In genomic region chr16:14193316-14193871, GRCh38 we compare ENCODE assay signal across 8 cellular contexts.
DNase-seq lines count a peak whose midpoint lies in the region; ATAC-seq, FAIRE-seq and TF ChIP-seq lines count a peak whose summit lies in the region.
"Had no signal": no experiment of that assay in that cellular context is flagged by ENCODE, and none has a peak within 500 bp of the region (broad histone marks: within the 10 kb centered on the region; RNA-seq: fewer than 3 reads in every experiment).

No MANE protein-coding gene starts in this region.

- no peaks in the 10 kb centered on the region for H3K9me3 Mint-ChIP-seq in naive thymus-derived CD8-positive, alpha-beta T cell

- H3K27ac Mint-ChIP-seq in naive thymus-derived CD8-positive, alpha-beta T cell: peak overlapping the region; percentile 83 to 96 (median 92)

- no peaks in the 10 kb centered on the region for H3K79me2 ChIP-seq in OCI-LY3 (ENCODE audit: low read length)

- DNase-seq in GM19239 (ENCODE audit: insufficient read length, low spot score) (peak; percentile 44), right lobe of liver (no peak), NCI-H1436 (lab: John Stamatoyannopoulos, UW) (no peak), posterior cingulate gyrus (no peak)
- DNase-seq in naive thymus-derived CD8-positive, alpha-beta T cell: peak in 6 of 10 donors; percentile 4 to 37 (median 8)

- peaks cover 12 to 55% (median 46%) of the 10 kb centered on the region in 4 donors for H3K4me1 Mint-ChIP-seq in naive thymus-derived CD8-positive, alpha-beta T cell

- TF ChIP-seq POLR2A in right lobe of liver (IDR thresholded peaks at IDR 0.05): no peak

- H3K27ac ChIP-seq in OCI-LY3 (ENCODE audit: low read length) (peak overlapping the region; percentile 68), right lobe of liver (no peak overlapping the region)

- H2AFZ ChIP-seq in OCI-LY3 (ENCODE audit: low read depth, low read length): peak overlapping the region; percentile 88

- POLR2A ChIA-PET in naive thymus-derived CD8-positive, alpha-beta T cell (lab: Charles Lee): no interaction called here

- H3K4me3 ChIP-seq in OCI-LY3 (ENCODE audit: low read length) (peak overlapping the region; percentile 72), right lobe of liver (no peak overlapping the region)

- TF ChIP-seq CTCF in OCI-LY3 (IDR thresholded peaks at IDR 0.05; ENCODE audit: low read depth, low read length): no peak
- TF ChIP-seq CTCF in right lobe of liver (IDR thresholded peaks at IDR 0.05): no peak

- H3K4me2 ChIP-seq in OCI-LY3 (ENCODE audit: low read length): peak overlapping the region; percentile 95

- H3K9ac ChIP-seq in OCI-LY3 (ENCODE audit: low read length): peak overlapping the region; percentile 65

- peaks cover 2% of the 10 kb centered on the region for H3K36me3 ChIP-seq in OCI-LY3 (replicated peaks; ENCODE audit: low read depth, low read length)
- no peaks in the 10 kb centered on the region for H3K36me3 ChIP-seq in right lobe of liver

- H3K4me1 ChIP-seq in OCI-LY3 (ENCODE audit: low read length) (peaks cover 40% of the 10 kb centered on the region), right lobe of liver (no peaks in the 10 kb centered on the region)

- 79% methylated on average over 6 of the region's 6 CpGs for WGBS in right lobe of liver (ENCODE audit: insufficient coverage, low coverage, low lambda C conversion rate, missing lambda C conversion rate)

- H3K27me3 Mint-ChIP-seq in naive thymus-derived CD8-positive, alpha-beta T cell: no peaks in the 10 kb centered on the region

- no peaks in the 10 kb centered on the region for H4K20me1 ChIP-seq in OCI-LY3 (ENCODE audit: insufficient read depth, low read length)

- intact Hi-C loops in right lobe of liver (cut with DNase I): no loop called here
- intact Hi-C loops in posterior cingulate gyrus (cut with DNase I): no loop called here

- H3K4me3 Mint-ChIP-seq in naive thymus-derived CD8-positive, alpha-beta T cell: peak overlapping the region; percentile 63 to 90 (median 75)

- ATAC-seq in HG03045 (IDR thresholded peaks at IDR 0.05; ENCODE audit: unreplicated experiment) (peak; percentile 87), right lobe of liver (no peak)
- ATAC-seq in naive thymus-derived CD8-positive, alpha-beta T cell: peak; percentile 73 to 82

- no peaks in the 10 kb centered on the region for H3K9me3 ChIP-seq in OCI-LY3 (ENCODE audit: insufficient read depth, low read length)
- no peaks in the 10 kb centered on the region for H3K9me3 ChIP-seq in right lobe of liver

- FAIRE-seq in GM19239 (lab: Jason Lieb, UNC): peak; percentile 90
- FAIRE-seq: endometrium had no signal

- peaks cover 0 to under 1% (median 0%) of the 10 kb centered on the region in 3 donors for H3K36me3 Mint-ChIP-seq in naive thymus-derived CD8-positive, alpha-beta T cell

- H3K27me3 ChIP-seq in OCI-LY3 (ENCODE audit: low read depth, low read length) (no peaks in the 10 kb centered on the region), right lobe of liver (no peaks in the 10 kb centered on the region)

Comparison
In these comparisons a context has a peak if more than half of its experiments do, and no peak if none do; other contexts are left out.
1. DNase-seq: peak in GM19239 (single experiment) and naive thymus-derived CD8-positive, alpha-beta T cell (6 of 10); none in right lobe of liver (0 of 3), NCI-H1436 (single experiment) and posterior cingulate gyrus (0 of 10).
2. ATAC-seq: peak in HG03045 (single experiment) and naive thymus-derived CD8-positive, alpha-beta T cell (2 of 2); none in right lobe of liver (0 of 4).